Comparison of ENCODE assay signal across 1 cellular context in the genomic region with DNA sequence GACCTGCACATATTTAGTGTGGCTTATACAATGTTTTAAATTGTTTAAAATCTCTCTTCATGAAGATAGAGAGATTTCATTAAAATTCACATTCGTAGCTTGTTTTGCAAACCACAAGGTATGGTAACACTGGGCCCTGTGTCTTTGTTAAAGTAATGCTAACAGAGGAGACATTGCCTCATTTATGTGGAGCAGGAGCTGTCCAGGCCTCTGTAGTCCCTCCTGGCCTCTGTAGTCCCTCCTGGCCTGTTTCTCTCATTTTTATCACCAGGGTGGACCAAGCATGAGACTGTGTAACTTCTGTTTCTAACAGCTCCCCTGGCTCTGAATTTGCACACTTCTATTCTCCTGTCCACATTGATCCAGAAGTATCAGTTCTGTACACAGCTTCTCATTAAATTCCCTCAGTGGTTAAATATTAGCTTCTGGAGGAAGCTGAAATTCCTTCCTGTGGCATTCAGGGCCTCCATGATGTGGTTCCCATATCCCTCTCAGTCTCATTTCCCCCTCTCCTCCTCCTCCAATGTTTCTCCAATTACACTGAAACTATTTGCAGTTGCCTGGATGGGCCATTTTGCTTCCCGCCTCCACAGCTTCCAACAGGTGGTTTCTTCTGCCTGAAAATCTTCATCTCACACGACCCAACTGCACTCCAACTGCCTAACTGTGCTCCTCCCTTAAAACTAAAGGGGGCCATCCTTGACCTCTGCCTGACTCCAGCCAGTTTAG.
TF ChIP-seq lines count a peak whose summit lies in the region.

No MANE protein-coding gene starts in this region.

TF ChIP-seq in HepG2, 621 proteins besides CTCF, POLR2A, EP300 and RAD21 (continued from another document and continues in another):
- TF ChIP-seq, protein P1, sequence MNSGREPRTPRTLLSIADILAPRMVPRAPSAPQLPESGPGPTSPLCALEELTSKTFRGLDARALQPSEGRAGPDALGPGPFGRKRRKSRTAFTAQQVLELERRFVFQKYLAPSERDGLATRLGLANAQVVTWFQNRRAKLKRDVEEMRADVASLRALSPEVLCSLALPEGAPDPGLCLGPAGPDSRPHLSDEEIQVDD (CRISPR knock-in tag; IDR thresholded peaks at IDR 0.05; ENCODE audit: borderline replicate concordance), result no peak
- TF ChIP-seq ZBTB8A (CRISPR knock-in tag; IDR thresholded peaks at IDR 0.05; ENCODE audit: borderline replicate concordance, low read depth) (no peak), ZNF225 (CRISPR knock-in tag; IDR thresholded peaks at IDR 0.05) (no peak), TSC22D2 (CRISPR knock-in tag; IDR thresholded peaks at IDR 0.05; ENCODE audit: borderline replicate concordance) (0 out of 2 replicates have a peak, but pooled peaks have one; percentile 35), U2AF2 (IDR thresholded peaks at IDR 0.05; ENCODE audit: low read depth, low read length) (no peak), SIX1 (CRISPR knock-in tag; IDR thresholded peaks at IDR 0.05; ENCODE audit: borderline replicate concordance) (no peak), ZNF615 (CRISPR knock-in tag; IDR thresholded peaks at IDR 0.05; ENCODE audit: borderline replicate concordance) (peak; percentile 32; the same call in 1 of the 2 replicates), FIP1L1 (IDR thresholded peaks at IDR 0.05; ENCODE audit: borderline replicate concordance, insufficient read depth, low read depth, low read length) (no peak), ZFP36 (IDR thresholded peaks at IDR 0.05; ENCODE audit: borderline replicate concordance, low read depth, low read length, partially characterized antibody) (no peak), ZNF230 (CRISPR knock-in tag; IDR thresholded peaks at IDR 0.05) (0 out of 2 replicates have a peak, but pooled peaks have one; percentile 43), ZNF781 (CRISPR knock-in tag; IDR thresholded peaks at IDR 0.05; ENCODE audit: borderline replicate concordance, not compliant biosample characterization) (no peak), KDM4B (CRISPR knock-in tag; IDR thresholded peaks at IDR 0.05) (no peak), ZNF496 (CRISPR knock-in tag; IDR thresholded peaks at IDR 0.05; ENCODE audit: insufficient replicate concordance) (no peak), ZNF660 (CRISPR knock-in tag; IDR thresholded peaks at IDR 0.05; ENCODE audit: borderline replicate concordance, low read depth) (no peak), ZNF263 (CRISPR knock-in tag; IDR thresholded peaks at IDR 0.05) (no peak), SNAI1 (CRISPR knock-in tag; IDR thresholded peaks at IDR 0.05; ENCODE audit: borderline replicate concordance) (no peak), RELA (CRISPR knock-in tag; IDR thresholded peaks at IDR 0.05) (no peak), KMT2A (CRISPR knock-in tag; IDR thresholded peaks at IDR 0.05) (no peak), MEF2D (CRISPR knock-in tag; IDR thresholded peaks at IDR 0.05) (no peak), CEBPB (IDR thresholded peaks at IDR 0.05; ENCODE audit: borderline replicate concordance, low read depth, low read length) (peak; percentile 22; the same call in 1 of the 2 replicates), ZNF782 (CRISPR knock-in tag; IDR thresholded peaks at IDR 0.05; ENCODE audit: borderline replicate concordance) (no peak; the same call in 1 of the 2 replicates), DR1 (CRISPR knock-in tag; IDR thresholded peaks at IDR 0.05) (no peak), NR2F6 (IDR thresholded peaks at IDR 0.05) (no peak), NR2F6 (CRISPR knock-in tag; IDR thresholded peaks at IDR 0.05) (no peak)
- TF ChIP-seq, protein P2, sequence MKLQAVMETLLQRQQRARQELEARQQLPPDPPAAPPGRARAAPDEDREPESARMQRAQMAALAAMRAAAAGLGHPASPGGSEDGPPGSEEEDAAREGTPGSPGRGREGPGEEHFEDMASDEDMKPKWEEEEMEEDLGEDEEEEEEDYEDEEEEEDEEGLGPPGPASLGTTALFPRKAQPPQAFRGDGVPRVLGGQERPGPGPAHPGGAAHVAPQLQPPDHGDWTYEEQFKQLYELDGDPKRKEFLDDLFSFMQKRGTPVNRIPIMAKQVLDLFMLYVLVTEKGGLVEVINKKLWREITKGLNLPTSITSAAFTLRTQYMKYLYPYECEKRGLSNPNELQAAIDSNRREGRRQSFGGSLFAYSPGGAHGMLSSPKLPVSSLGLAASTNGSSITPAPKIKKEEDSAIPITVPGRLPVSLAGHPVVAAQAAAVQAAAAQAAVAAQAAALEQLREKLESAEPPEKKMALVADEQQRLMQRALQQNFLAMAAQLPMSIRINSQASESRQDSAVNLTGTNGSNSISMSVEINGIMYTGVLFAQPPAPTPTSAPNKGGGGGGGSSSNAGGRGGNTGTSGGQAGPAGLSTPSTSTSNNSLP (IDR thresholded peaks at IDR 0.05; ENCODE audit: low read depth, low read length), result no peak
- TF ChIP-seq, protein P3, sequence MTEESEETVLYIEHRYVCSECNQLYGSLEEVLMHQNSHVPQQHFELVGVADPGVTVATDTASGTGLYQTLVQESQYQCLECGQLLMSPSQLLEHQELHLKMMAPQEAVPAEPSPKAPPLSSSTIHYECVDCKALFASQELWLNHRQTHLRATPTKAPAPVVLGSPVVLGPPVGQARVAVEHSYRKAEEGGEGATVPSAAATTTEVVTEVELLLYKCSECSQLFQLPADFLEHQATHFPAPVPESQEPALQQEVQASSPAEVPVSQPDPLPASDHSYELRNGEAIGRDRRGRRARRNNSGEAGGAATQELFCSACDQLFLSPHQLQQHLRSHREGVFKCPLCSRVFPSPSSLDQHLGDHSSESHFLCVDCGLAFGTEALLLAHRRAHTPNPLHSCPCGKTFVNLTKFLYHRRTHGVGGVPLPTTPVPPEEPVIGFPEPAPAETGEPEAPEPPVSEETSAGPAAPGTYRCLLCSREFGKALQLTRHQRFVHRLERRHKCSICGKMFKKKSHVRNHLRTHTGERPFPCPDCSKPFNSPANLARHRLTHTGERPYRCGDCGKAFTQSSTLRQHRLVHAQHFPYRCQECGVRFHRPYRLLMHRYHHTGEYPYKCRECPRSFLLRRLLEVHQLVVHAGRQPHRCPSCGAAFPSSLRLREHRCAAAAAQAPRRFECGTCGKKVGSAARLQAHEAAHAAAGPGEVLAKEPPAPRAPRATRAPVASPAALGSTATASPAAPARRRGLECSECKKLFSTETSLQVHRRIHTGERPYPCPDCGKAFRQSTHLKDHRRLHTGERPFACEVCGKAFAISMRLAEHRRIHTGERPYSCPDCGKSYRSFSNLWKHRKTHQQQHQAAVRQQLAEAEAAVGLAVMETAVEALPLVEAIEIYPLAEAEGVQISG (CRISPR knock-in tag; IDR thresholded peaks at IDR 0.05), result 0 out of 2 replicates have a peak, but pooled peaks have one; percentile 41
- TF ChIP-seq, protein P4, sequence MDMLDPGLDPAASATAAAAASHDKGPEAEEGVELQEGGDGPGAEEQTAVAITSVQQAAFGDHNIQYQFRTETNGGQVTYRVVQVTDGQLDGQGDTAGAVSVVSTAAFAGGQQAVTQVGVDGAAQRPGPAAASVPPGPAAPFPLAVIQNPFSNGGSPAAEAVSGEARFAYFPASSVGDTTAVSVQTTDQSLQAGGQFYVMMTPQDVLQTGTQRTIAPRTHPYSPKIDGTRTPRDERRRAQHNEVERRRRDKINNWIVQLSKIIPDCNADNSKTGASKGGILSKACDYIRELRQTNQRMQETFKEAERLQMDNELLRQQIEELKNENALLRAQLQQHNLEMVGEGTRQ (IDR thresholded peaks at IDR 0.05; ENCODE audit: low read depth, low read length), result no peak
- TF ChIP-seq, protein P4 (CRISPR knock-in tag; IDR thresholded peaks at IDR 0.05; ENCODE audit: borderline replicate concordance), result no peak
- TF ChIP-seq, protein P5, sequence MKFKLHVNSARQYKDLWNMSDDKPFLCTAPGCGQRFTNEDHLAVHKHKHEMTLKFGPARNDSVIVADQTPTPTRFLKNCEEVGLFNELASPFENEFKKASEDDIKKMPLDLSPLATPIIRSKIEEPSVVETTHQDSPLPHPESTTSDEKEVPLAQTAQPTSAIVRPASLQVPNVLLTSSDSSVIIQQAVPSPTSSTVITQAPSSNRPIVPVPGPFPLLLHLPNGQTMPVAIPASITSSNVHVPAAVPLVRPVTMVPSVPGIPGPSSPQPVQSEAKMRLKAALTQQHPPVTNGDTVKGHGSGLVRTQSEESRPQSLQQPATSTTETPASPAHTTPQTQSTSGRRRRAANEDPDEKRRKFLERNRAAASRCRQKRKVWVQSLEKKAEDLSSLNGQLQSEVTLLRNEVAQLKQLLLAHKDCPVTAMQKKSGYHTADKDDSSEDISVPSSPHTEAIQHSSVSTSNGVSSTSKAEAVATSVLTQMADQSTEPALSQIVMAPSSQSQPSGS (CRISPR knock-in tag; IDR thresholded peaks at IDR 0.05), result 0 out of 2 replicates have a peak, but pooled peaks have one; percentile 38
- TF ChIP-seq, protein P6, sequence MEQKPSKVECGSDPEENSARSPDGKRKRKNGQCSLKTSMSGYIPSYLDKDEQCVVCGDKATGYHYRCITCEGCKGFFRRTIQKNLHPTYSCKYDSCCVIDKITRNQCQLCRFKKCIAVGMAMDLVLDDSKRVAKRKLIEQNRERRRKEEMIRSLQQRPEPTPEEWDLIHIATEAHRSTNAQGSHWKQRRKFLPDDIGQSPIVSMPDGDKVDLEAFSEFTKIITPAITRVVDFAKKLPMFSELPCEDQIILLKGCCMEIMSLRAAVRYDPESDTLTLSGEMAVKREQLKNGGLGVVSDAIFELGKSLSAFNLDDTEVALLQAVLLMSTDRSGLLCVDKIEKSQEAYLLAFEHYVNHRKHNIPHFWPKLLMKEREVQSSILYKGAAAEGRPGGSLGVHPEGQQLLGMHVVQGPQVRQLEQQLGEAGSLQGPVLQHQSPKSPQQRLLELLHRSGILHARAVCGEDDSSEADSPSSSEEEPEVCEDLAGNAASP (CRISPR knock-in tag; IDR thresholded peaks at IDR 0.05; ENCODE audit: borderline replicate concordance), result peak; percentile 31; the same call in 1 of the 2 replicates
- TF ChIP-seq, protein P7, sequence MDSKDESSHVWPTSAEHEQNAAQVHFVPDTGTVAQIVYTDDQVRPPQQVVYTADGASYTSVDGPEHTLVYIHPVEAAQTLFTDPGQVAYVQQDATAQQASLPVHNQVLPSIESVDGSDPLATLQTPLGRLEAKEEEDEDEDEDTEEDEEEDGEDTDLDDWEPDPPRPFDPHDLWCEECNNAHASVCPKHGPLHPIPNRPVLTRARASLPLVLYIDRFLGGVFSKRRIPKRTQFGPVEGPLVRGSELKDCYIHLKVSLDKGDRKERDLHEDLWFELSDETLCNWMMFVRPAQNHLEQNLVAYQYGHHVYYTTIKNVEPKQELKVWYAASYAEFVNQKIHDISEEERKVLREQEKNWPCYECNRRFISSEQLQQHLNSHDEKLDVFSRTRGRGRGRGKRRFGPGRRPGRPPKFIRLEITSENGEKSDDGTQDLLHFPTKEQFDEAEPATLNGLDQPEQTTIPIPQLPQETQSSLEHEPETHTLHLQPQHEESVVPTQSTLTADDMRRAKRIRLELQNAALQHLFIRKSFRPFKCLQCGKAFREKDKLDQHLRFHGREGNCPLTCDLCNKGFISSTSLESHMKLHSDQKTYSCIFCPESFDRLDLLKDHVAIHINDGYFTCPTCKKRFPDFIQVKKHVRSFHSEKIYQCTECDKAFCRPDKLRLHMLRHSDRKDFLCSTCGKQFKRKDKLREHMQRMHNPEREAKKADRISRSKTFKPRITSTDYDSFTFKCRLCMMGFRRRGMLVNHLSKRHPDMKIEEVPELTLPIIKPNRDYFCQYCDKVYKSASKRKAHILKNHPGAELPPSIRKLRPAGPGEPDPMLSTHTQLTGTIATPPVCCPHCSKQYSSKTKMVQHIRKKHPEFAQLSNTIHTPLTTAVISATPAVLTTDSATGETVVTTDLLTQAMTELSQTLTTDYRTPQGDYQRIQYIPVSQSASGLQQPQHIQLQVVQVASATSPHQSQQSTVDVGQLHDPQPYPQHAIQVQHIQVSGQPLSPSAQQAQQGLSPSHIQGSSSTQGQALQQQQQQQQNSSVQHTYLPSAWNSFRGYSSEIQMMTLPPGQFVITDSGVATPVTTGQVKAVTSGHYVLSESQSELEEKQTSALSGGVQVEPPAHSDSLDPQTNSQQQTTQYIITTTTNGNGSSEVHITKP (CRISPR knock-in tag; IDR thresholded peaks at IDR 0.05; ENCODE audit: low read depth), result no peak
- TF ChIP-seq, protein P8, sequence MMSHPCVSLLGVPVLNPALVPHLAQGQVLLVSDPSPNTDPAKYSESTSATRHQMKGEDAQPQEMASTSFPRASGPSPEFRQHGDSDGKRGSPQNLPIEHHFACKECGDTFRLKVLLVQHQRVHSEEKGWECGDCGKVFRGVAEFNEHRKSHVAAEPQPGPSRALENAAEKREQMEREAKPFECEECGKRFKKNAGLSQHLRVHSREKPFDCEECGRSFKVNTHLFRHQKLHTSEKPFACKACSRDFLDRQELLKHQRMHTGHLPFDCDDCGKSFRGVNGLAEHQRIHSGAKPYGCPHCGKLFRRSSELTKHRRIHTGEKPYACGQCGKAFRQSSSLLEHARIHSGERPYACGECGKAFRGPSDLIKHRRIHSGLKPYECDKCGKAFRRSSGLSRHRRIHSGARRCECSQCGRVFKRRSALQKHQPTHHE (CRISPR knock-in tag; IDR thresholded peaks at IDR 0.05; ENCODE audit: borderline replicate concordance), result no peak
- TF ChIP-seq, protein P9, sequence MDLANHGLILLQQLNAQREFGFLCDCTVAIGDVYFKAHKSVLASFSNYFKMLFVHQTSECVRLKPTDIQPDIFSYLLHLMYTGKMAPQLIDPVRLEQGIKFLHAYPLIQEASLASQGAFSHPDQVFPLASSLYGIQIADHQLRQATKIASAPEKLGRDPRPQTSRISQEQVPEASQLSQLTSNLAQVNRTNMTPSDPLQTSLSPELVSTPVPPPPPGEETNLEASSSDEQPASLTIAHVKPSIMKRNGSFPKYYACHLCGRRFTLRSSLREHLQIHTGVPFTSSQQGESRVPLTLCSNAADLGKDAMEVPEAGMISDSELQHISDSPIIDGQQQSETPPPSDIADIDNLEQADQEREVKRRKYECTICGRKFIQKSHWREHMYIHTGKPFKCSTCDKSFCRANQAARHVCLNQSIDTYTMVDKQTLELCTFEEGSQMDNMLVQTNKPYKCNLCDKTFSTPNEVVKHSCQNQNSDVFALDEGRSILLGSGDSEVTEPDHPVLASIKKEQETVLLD (CRISPR knock-in tag; IDR thresholded peaks at IDR 0.05; ENCODE audit: low read depth), result no peak
- TF ChIP-seq, protein P10, sequence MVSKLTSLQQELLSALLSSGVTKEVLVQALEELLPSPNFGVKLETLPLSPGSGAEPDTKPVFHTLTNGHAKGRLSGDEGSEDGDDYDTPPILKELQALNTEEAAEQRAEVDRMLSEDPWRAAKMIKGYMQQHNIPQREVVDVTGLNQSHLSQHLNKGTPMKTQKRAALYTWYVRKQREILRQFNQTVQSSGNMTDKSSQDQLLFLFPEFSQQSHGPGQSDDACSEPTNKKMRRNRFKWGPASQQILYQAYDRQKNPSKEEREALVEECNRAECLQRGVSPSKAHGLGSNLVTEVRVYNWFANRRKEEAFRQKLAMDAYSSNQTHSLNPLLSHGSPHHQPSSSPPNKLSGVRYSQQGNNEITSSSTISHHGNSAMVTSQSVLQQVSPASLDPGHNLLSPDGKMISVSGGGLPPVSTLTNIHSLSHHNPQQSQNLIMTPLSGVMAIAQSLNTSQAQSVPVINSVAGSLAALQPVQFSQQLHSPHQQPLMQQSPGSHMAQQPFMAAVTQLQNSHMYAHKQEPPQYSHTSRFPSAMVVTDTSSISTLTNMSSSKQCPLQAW (CRISPR knock-in tag; IDR thresholded peaks at IDR 0.05), result 0 out of 2 replicates have a peak, but pooled peaks have one; percentile 22
